8 cellular contexts compared by ENCODE assay signal in genomic region chr20:6636209-6637159, GRCh38.
DNase-seq lines count a peak whose midpoint lies in the region; ATAC-seq, FAIRE-seq and TF ChIP-seq lines count a peak whose summit lies in the region.

No MANE protein-coding gene starts in this region.

- peak; percentile 11 to 22 for DNase-seq in AML-193 (lab: John Stamatoyannopoulos, UW)
- peak; percentile 33 for DNase-seq in HEK293T (ENCODE audit: extremely low spot score)
- DNase-seq in NOMO-1 treated with DMSO at 0.1 percent for 48 hours (lab: John Stamatoyannopoulos, UW; ENCODE audit: unreplicated experiment), result peak; percentile 39
- DNase-seq in mucosa of gallbladder (ENCODE audit: low spot score), result peak; percentile 23
- DNase-seq in activated effector memory CD4-positive, alpha-beta T cell treated with anti-CD3 and anti-CD28 coated beads, Interleukin-2, amount 50 U/mL, for 16 hours, result no peak

- ATAC-seq in HG03135 (IDR thresholded peaks at IDR 0.05; ENCODE audit: unreplicated experiment), result no peak
- ATAC-seq in GM21529 (IDR thresholded peaks at IDR 0.05; ENCODE audit: unreplicated experiment), result no peak

- peak; percentile 21 for FAIRE-seq in endometrium (lab: Jason Lieb, UNC)

- POLR2A ChIA-PET in HEK293T (lab: Yijun Ruan, JAX), result no interaction called here

- CTCF ChIA-PET in HEK293T (lab: Yijun Ruan, JAX), result interaction anchor here (0.6 to 1.2 kb wide), 5 partner anchors 8 to 148 kb away, joined by 3 to 5 read pairs (median 3); no protein-coding TSS in a partner anchor

TF ChIP-seq in HEK293T, 16 proteins besides CTCF, POLR2A, EP300 and RAD21:
- TF ChIP-seq L3MBTL2 (conservative IDR thresholded peaks at IDR 0.05) (no peak), FOXK2 (IDR thresholded peaks at IDR 0.05) (no peak), FOXA1 (IDR thresholded peaks at IDR 0.05) (no peak), TARDBP (IDR thresholded peaks at IDR 0.05) (no peak), FOXM1 (IDR thresholded peaks at IDR 0.05; ENCODE audit: borderline replicate concordance) (no peak), ZNF384 (IDR thresholded peaks at IDR 0.05) (no peak), SUZ12 (IDR thresholded peaks at IDR 0.05) (no peak), PKNOX1 (IDR thresholded peaks at IDR 0.05) (no peak), SP1 (IDR thresholded peaks at IDR 0.05) (no peak), ELF4 (IDR thresholded peaks at IDR 0.05) (no peak), ARNT (IDR thresholded peaks at IDR 0.05) (no peak), BHLHE40 (IDR thresholded peaks at IDR 0.05; ENCODE audit: borderline replicate concordance) (no peak), NFRKB (IDR thresholded peaks at IDR 0.05) (no peak), HDGF (IDR thresholded peaks at IDR 0.05; ENCODE audit: borderline replicate concordance) (no peak), LEF1 (IDR thresholded peaks at IDR 0.05; ENCODE audit: borderline replicate concordance) (no peak), CTBP1 (IDR thresholded peaks at IDR 0.05; ENCODE audit: borderline replicate concordance) (no peak)
